Comparison of ENCODE assay signal across 11 cellular contexts in the genomic region with DNA sequence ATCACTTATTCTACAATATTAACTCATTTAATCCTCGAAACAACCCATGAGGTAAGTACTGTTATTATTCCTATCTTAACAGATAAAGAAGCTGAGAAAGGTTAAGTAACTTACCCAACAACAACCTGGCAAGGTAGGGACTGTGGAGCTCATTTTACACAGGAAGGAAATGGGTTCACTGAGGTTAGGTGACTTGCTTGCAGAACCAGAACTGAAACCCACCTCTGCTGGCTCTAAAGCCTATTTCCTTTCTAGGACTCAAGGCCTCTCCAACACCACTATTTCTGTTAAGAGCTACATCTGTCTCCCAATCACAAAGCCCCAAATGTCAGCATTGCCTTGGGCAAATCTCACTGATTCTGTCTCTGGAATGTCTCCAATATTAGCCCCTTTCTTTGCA. TPM values are rescaled to one million over a fixed set of nuclear protein-coding genes. Genes with fewer than 3 reads are reported as not detected.
A peak's percentile ranks its signal among the peaks of the same experiment; 100 is the strongest.
DNase-seq lines count a peak whose midpoint lies in the region; ATAC-seq and TF ChIP-seq lines count a peak whose summit lies in the region.
"Had no signal": no experiment of that assay in that cellular context is flagged by ENCODE, and none has a peak within 500 bp of the region (broad histone marks: within the 10 kb centered on the region; RNA-seq: fewer than 3 reads in every experiment).

No MANE protein-coding gene starts in this region.

- no peaks in the 10 kb centered on the region for H3K79me2 ChIP-seq in KMS-11 (ENCODE audit: insufficient read depth, low read depth)

- POLR2A ChIA-PET in CD8-positive, alpha-beta T cell (lab: Charles Lee), result no interaction called here

- ATAC-seq in CD8-positive, alpha-beta T cell, result no peak
- ATAC-seq in GM19043 (IDR thresholded peaks at IDR 0.05; ENCODE audit: low read depth, unreplicated experiment) (peak; percentile 72), HG02840 (IDR thresholded peaks at IDR 0.05; ENCODE audit: low FRiP score, unreplicated experiment) (peak; percentile 59)
- ATAC-seq: left colon had no signal

- peaks cover 21% of the 10 kb centered on the region for H3K4me1 Mint-ChIP-seq in CD8-positive, alpha-beta T cell (ENCODE audit: low read depth)

- H3K27ac ChIP-seq in CD8-positive, alpha-beta T cell (ENCODE audit: low read depth, low read length), result no peak overlapping the region
- H3K27ac ChIP-seq in KMS-11 (no peak overlapping the region), adrenal gland (no peak overlapping the region)

- no peaks in the 10 kb centered on the region for H3K27me3 Mint-ChIP-seq in CD8-positive, alpha-beta T cell (ENCODE audit: low read depth)

- H4K20me1 ChIP-seq in KMS-11 (ENCODE audit: insufficient read depth), result no peaks in the 10 kb centered on the region

- H3K27me3 ChIP-seq in CD8-positive, alpha-beta T cell (ENCODE audit: insufficient read depth, low read length), result no peaks in the 10 kb centered on the region
- H3K27me3 ChIP-seq in KMS-11 (ENCODE audit: insufficient read depth, low read depth) (no peaks in the 10 kb centered on the region), adrenal gland (no peaks in the 10 kb centered on the region)

- no peak for TF ChIP-seq CTCF in CD8-positive, alpha-beta T cell (IDR thresholded peaks at IDR 0.05)
- TF ChIP-seq CTCF in KMS-11 (conservative IDR thresholded peaks at IDR 0.05; ENCODE audit: low read depth, low read length) (no peak), adrenal gland (IDR thresholded peaks at IDR 0.05) (no peak)

- WGBS in adrenal gland, 4 donors, result 91 to 100% (median 99%) methylated on average over 1 of the region's 1 CpG

- no peaks in the 10 kb centered on the region for H3K9me3 ChIP-seq in CD8-positive, alpha-beta T cell (ENCODE audit: low read length)
- no peaks in the 10 kb centered on the region for H3K9me3 ChIP-seq in adrenal gland (replicated peaks in 1 of 3)
- H3K9me3 ChIP-seq: HAP-1 had no signal

- no peak for TF ChIP-seq POLR2A in adrenal gland (IDR thresholded peaks at IDR 0.05)

- H3K36me3 ChIP-seq in CD8-positive, alpha-beta T cell (ENCODE audit: insufficient read depth, low read length), result no peaks in the 10 kb centered on the region
- no peaks in the 10 kb centered on the region for H3K36me3 ChIP-seq in KMS-11 (ENCODE audit: insufficient read depth)
- no peaks in the 10 kb centered on the region for H3K36me3 ChIP-seq in adrenal gland (replicated peaks in 1 of 2)
- H3K36me3 ChIP-seq: HAP-1 had no signal

- intact Hi-C loops in CD8-positive, alpha-beta T cell (cut with DNase I, micrococcal nuclease), result no loop called here
- intact Hi-C loops in adrenal gland (cut with DNase I), result no loop called here

- peak overlapping the region; percentile 8; the same call in 1 of the 2 replicates for H3K4me2 ChIP-seq in KMS-11

- CTCF ChIA-PET in CD8-positive, alpha-beta T cell (lab: Charles Lee), result no interaction called here

- peaks cover 12% of the 10 kb centered on the region for H3K4me1 ChIP-seq in CD8-positive, alpha-beta T cell (ENCODE audit: insufficient read depth, low read length)
- peaks cover 36% of the 10 kb centered on the region for H3K4me1 ChIP-seq in KMS-11 (ENCODE audit: low read depth, poor library complexity, severe bottlenecking)
- no peaks in the 10 kb centered on the region for H3K4me1 ChIP-seq in adrenal gland (replicated peaks in 1 of 2)

- H3K9me3 Mint-ChIP-seq in CD8-positive, alpha-beta T cell, result no peaks in the 10 kb centered on the region

- DNase-seq in CD8-positive, alpha-beta T cell, result no peak
- no peak for DNase-seq in HPDE6-E6E7 (ENCODE audit: extremely low spot score)
- no peak for DNase-seq in adrenal gland
- DNase-seq in NCI-H748 treated with DMSO at 0.1 percent for 48 hours (lab: John Stamatoyannopoulos, UW), result no peak
- no peak for DNase-seq in NOMO-1 (lab: John Stamatoyannopoulos, UW; ENCODE audit: unreplicated experiment in 2 of 2)
- DNase-seq: activated gamma-delta T cell, left colon had no signal

- H3K27ac Mint-ChIP-seq in CD8-positive, alpha-beta T cell, result peak overlapping the region; percentile 39

- H3K9ac ChIP-seq in KMS-11, result no peak overlapping the region

- H3K36me3 Mint-ChIP-seq in CD8-positive, alpha-beta T cell, result no peaks in the 10 kb centered on the region

- no peak overlapping the region for H3K4me3 Mint-ChIP-seq in CD8-positive, alpha-beta T cell

- H2AFZ ChIP-seq in KMS-11 (ENCODE audit: low read depth), result no peak overlapping the region

- H3K4me3 ChIP-seq in CD8-positive, alpha-beta T cell (ENCODE audit: low read depth, low read length), result no peak overlapping the region
- no peak overlapping the region for H3K4me3 ChIP-seq in KMS-11 (IDR thresholded peaks at IDR 0.05; ENCODE audit: insufficient read depth, low read depth, low read length)
- H3K4me3 ChIP-seq in adrenal gland, result no peak overlapping the region
- H3K4me3 ChIP-seq: HAP-1 had no signal

RNA-seq across cellular contexts. Expression of gene IFNK, which starts 38.9 kb away (rescaled TPM):
- not detected for total RNA-seq in CD8-positive, alpha-beta T cell
- not detected for total RNA-seq in adrenal gland
- not detected for polyA plus RNA-seq in adrenal gland
- total RNA-seq: left colon had no signal

RNA-seq across cellular contexts. Expression of gene MOB3B, which starts 44.5 kb away (rescaled TPM):
- under 1 TPM; 0.11 to 0.17 TPM for total RNA-seq in CD8-positive, alpha-beta T cell
- total RNA-seq in adrenal gland, result 1 to 10 TPM; 1.4 to 7.0 (median 3.4) TPM
- polyA plus RNA-seq in adrenal gland, result 1 to 10 TPM; 1.3 to 9.0 (median 1.8) TPM
